ENCODE assay signal across 13 cellular contexts in genomic region chr4:6568689-6569332, GRCh38. TPM values are rescaled to one million over a fixed set of nuclear protein-coding genes. Genes with fewer than 3 reads are reported as not detected.
DNase-seq lines count a peak whose midpoint lies in the region; TF ChIP-seq lines count a peak whose summit lies in the region.
"Had no signal": no experiment of that assay in that cellular context is flagged by ENCODE, and none has a peak within 500 bp of the region (broad histone marks: within the 10 kb centered on the region; RNA-seq: fewer than 3 reads in every experiment).

No MANE protein-coding gene starts in this region.

- H3K27ac ChIP-seq in GM23248 (no peak overlapping the region), mammary epithelial cell (ENCODE audit: insufficient read depth, low read depth, low read length) (no peak overlapping the region)
- H3K27ac ChIP-seq: ovary had no signal

- H4K20me1 ChIP-seq in GM23248 (ENCODE audit: insufficient read depth): no peaks in the 10 kb centered on the region
- H4K20me1 ChIP-seq in mammary epithelial cell (ENCODE audit: insufficient read depth, low read length): no peaks in the 10 kb centered on the region

- H3K4me1 ChIP-seq in GM23248 (ENCODE audit: insufficient read depth): no peaks in the 10 kb centered on the region
- H3K4me1 ChIP-seq in mammary epithelial cell (ENCODE audit: insufficient read depth, low read length): peaks cover 12% of the 10 kb centered on the region

- no TSS peak for BruUV-seq in mammary epithelial cell (replicated peaks; lab: Mats Ljungman, UMichigan)

- H3K9ac ChIP-seq in GM23248: no peak overlapping the region
- H3K9ac ChIP-seq in mammary epithelial cell (ENCODE audit: insufficient read depth, low read length): no peak overlapping the region

- H3F3A ChIP-seq in GM23248 (ENCODE audit: insufficient read depth): no peaks in the 10 kb centered on the region

- CTCF ChIA-PET in mammary epithelial cell (lab: Charles Lee; ENCODE audit: low non-redundant PET): no interaction called here

- H3K4me2 ChIP-seq in GM23248 (ENCODE audit: unreplicated experiment) (no peak overlapping the region), mammary epithelial cell (ENCODE audit: insufficient read depth, low read depth, low read length) (no peak overlapping the region)

- H2AFZ ChIP-seq in GM23248: no peak overlapping the region
- H2AFZ ChIP-seq in mammary epithelial cell (ENCODE audit: low read depth, low read length): no peak overlapping the region

- H3K9me2 ChIP-seq in GM23248 (ENCODE audit: insufficient read depth): no peaks in the 10 kb centered on the region

- H3K36me3 ChIP-seq in GM23248 (ENCODE audit: low read depth): no peaks in the 10 kb centered on the region
- no peaks in the 10 kb centered on the region for H3K36me3 ChIP-seq in mammary epithelial cell (ENCODE audit: insufficient read depth, low read length)
- H3K36me3 ChIP-seq: ovary had no signal

- H3K79me2 ChIP-seq in GM23248 (ENCODE audit: insufficient read depth): no peaks in the 10 kb centered on the region
- H3K79me2 ChIP-seq in mammary epithelial cell (ENCODE audit: insufficient read depth, low read length): no peaks in the 10 kb centered on the region

- intact Hi-C loops in mammary epithelial cell (cut with micrococcal nuclease): loop anchor here (5.0 to 10.0 kb wide), 2 partner anchors 76 to 93 kb away; partner anchors contain the start of gene MRFAP1

- H3K4me3 ChIP-seq in GM23248 (no peak overlapping the region), mammary epithelial cell (replicated peaks in 1 of 3; ENCODE audit: insufficient read depth in 1 of 3, low read depth in 2 of 3, low read length in 3 of 3) (no peak overlapping the region)
- H3K4me3 ChIP-seq: ovary had no signal

- DNase-seq in GM23248: peak; percentile 70
- peak; percentile 86 for DNase-seq in NCI-H524 treated with DMSO at 0.1 percent for 48 hours (lab: John Stamatoyannopoulos, UW)
- DNase-seq in mammary epithelial cell: peak; percentile 74
- DNase-seq in renal cortical epithelial cell (ENCODE audit: low read depth): peak; percentile 42
- DNase-seq in NCI-H82 treated with DMSO at 0.1 percent for 48 hours (lab: John Stamatoyannopoulos, UW; ENCODE audit: unreplicated experiment): no peak
- no peak for DNase-seq in NCI-H1930 (lab: John Stamatoyannopoulos, UW)
- DNase-seq in GF-D8 (lab: John Stamatoyannopoulos, UW): no peak
- DNase-seq: anterior cingulate cortex; DMS 273 treated with DMSO at 0.1 percent for 48 hours; NCI-H526 treated with DMSO at 0.1 percent for 48 hours; ovary; stimulated activated CD4-positive, alpha-beta T cell treated with anti-CD3 and anti-CD28 coated beads, Interleukin-4, amount 100 ng/mL, for 24 hours; T-helper 9 cell had no signal

- 68 to 69% methylated on average over 13 of the region's 13 CpGs for WGBS in GM23248 (ENCODE audit: low coverage in 1 of 2, low lambda C conversion rate in 2 of 2, missing lambda C conversion rate in 2 of 2), 2 experiments
- WGBS in mammary epithelial cell (ENCODE audit: low coverage, missing lambda C conversion rate): 74% methylated on average over 13 of the region's 13 CpGs

- in situ Hi-C loops in GM23248 (cut with MboI): no loop called here
- in situ Hi-C loops in mammary epithelial cell (cut with MboI; ENCODE audit: low sequenced_read_pairs in 2 of 2): no loop called here

- H3K27me3 ChIP-seq in GM23248 (replicated peaks; ENCODE audit: insufficient read depth) (peaks cover 31% of the 10 kb centered on the region), mammary epithelial cell (ENCODE audit: insufficient read depth, low read length) (no peaks in the 10 kb centered on the region)
- H3K27me3 ChIP-seq: ovary had no signal

- dilution Hi-C loops in mammary epithelial cell (cut with HindIII; ENCODE audit: low sequenced_read_pairs): no loop called here

- TF ChIP-seq CTCF in mammary epithelial cell (conservative IDR thresholded peaks at IDR 0.05 in 1 of 2, IDR thresholded peaks at IDR 0.05 in 1 of 2; ENCODE audit: extremely low read depth in 1 of 2, insufficient read depth in 1 of 2, low read depth in 1 of 2, low read length in 2 of 2): no peak

- H3K9me3 ChIP-seq in GM23248 (ENCODE audit: low read depth) (no peaks in the 10 kb centered on the region), mammary epithelial cell (replicated peaks; ENCODE audit: insufficient read depth, low read length) (no peaks in the 10 kb centered on the region)
- H3K9me3 ChIP-seq: ovary had no signal

RNA-seq across cellular contexts. Expression of gene MAN2B2, which starts 6.2 kb away (rescaled TPM):
- 40.1 and 50.1 TPM in 2 replicates for total RNA-seq in GM23248 (2014; rRNA removed; shearing (Covaris generic))
- polyA plus RNA-seq in GM23248 (2016; fragmentation: Nextera tagmentation; extraction: Ambion mirVana) (28.7 and 30.5 TPM in 2 replicates), mammary epithelial cell (14.3 TPM)
- total RNA-seq in mammary epithelial cell (10 to 100 TPM; 21.3 to 34.7 TPM), renal cortical epithelial cell (12.9 and 31.8 TPM in 2 replicates)
- 10.1 TPM for polyA minus RNA-seq in mammary epithelial cell

Comparison
In these comparisons a context has a peak if more than half of its experiments do, and no peak if none do; other contexts are left out.
1. DNase-seq: peak in GM23248 (single experiment), NCI-H524 treated with DMSO at 0.1 percent for 48 hours (single experiment), mammary epithelial cell (single experiment) and renal cortical epithelial cell (single experiment); none in NCI-H82 treated with DMSO at 0.1 percent for 48 hours (single experiment), NCI-H1930 (0 of 2) and GF-D8 (single experiment).